8 cellular contexts compared by ENCODE assay signal in genomic region chr22:50306753-50307749, GRCh38. TPM values are rescaled to one million over a fixed set of nuclear protein-coding genes. Genes with fewer than 3 reads are reported as not detected.
DNase-seq lines count a peak whose midpoint lies in the region; ATAC-seq and TF ChIP-seq lines count a peak whose summit lies in the region.

A gene with protein sequence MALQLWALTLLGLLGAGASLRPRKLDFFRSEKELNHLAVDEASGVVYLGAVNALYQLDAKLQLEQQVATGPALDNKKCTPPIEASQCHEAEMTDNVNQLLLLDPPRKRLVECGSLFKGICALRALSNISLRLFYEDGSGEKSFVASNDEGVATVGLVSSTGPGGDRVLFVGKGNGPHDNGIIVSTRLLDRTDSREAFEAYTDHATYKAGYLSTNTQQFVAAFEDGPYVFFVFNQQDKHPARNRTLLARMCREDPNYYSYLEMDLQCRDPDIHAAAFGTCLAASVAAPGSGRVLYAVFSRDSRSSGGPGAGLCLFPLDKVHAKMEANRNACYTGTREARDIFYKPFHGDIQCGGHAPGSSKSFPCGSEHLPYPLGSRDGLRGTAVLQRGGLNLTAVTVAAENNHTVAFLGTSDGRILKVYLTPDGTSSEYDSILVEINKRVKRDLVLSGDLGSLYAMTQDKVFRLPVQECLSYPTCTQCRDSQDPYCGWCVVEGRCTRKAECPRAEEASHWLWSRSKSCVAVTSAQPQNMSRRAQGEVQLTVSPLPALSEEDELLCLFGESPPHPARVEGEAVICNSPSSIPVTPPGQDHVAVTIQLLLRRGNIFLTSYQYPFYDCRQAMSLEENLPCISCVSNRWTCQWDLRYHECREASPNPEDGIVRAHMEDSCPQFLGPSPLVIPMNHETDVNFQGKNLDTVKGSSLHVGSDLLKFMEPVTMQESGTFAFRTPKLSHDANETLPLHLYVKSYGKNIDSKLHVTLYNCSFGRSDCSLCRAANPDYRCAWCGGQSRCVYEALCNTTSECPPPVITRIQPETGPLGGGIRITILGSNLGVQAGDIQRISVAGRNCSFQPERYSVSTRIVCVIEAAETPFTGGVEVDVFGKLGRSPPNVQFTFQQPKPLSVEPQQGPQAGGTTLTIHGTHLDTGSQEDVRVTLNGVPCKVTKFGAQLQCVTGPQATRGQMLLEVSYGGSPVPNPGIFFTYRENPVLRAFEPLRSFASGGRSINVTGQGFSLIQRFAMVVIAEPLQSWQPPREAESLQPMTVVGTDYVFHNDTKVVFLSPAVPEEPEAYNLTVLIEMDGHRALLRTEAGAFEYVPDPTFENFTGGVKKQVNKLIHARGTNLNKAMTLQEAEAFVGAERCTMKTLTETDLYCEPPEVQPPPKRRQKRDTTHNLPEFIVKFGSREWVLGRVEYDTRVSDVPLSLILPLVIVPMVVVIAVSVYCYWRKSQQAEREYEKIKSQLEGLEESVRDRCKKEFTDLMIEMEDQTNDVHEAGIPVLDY (N-terminal part only) (minus strand): TSS chr22:50307646. CDS start chr22:50290584, 17,062 bp downstream.

- H3K4me3 Mint-ChIP-seq in activated T-cell treated with anti-CD3 and anti-CD28 coated beads, Interleukin-2, amount 50 U/mL, for 24 hours = no peak within 1 kb of the TSS
- peak within 1 kb of the TSS; percentile 59 to 80 (median 72) for H3K4me3 Mint-ChIP-seq in naive B cell

- peak within 1 kb of the TSS; percentile 80 for H3K4me3 ChIP-seq in fibroblast of villous mesenchyme (ENCODE audit: low read depth, low read length)

- H3K4me1 Mint-ChIP-seq in activated T-cell treated with anti-CD3 and anti-CD28 coated beads, Interleukin-2, amount 50 U/mL, for 24 hours (ENCODE audit: low read depth) = peaks cover 6% of the 10 kb centered on the region
- peaks cover 46 to 50% (median 46%) of the 10 kb centered on the region in 3 donors for H3K4me1 Mint-ChIP-seq in naive B cell

- no peaks in the 10 kb centered on the region for H3K36me3 Mint-ChIP-seq in activated T-cell treated with anti-CD3 and anti-CD28 coated beads, Interleukin-2, amount 50 U/mL, for 24 hours (ENCODE audit: low read depth)
- no peaks in the 10 kb centered on the region for H3K36me3 Mint-ChIP-seq in naive B cell

- peak; percentile 43 for ATAC-seq in HG02798 (IDR thresholded peaks at IDR 0.05; ENCODE audit: poor library complexity, unreplicated experiment)
- peak; percentile 24 to 27 for ATAC-seq in naive B cell (ENCODE audit: low read depth in 2 of 2)
- ATAC-seq in HG03571 (IDR thresholded peaks at IDR 0.05; ENCODE audit: unreplicated experiment) = no peak
- ATAC-seq in HG02763 (IDR thresholded peaks at IDR 0.05; ENCODE audit: unreplicated experiment) = no peak

- H3K27me3 Mint-ChIP-seq in activated T-cell treated with anti-CD3 and anti-CD28 coated beads, Interleukin-2, amount 50 U/mL, for 24 hours = peaks cover 35% of the 10 kb centered on the region
- peaks cover 6 to 28% (median 14%) of the 10 kb centered on the region in 3 donors for H3K27me3 Mint-ChIP-seq in naive B cell

- peak; percentile 82 for DNase-seq in EH (ENCODE audit: low read depth)
- DNase-seq in NCI-H69 (lab: John Stamatoyannopoulos, UW) = peak; percentile 96
- peak; percentile 58 for DNase-seq in activated T-cell treated with anti-CD3 and anti-CD28 coated beads, Interleukin-2, amount 50 U/mL, for 24 hours
- DNase-seq in fibroblast of villous mesenchyme (ENCODE audit: low read depth) = peak; percentile 81
- DNase-seq in naive B cell = no peak

- no peaks in the 10 kb centered on the region for H3K9me3 Mint-ChIP-seq in activated T-cell treated with anti-CD3 and anti-CD28 coated beads, Interleukin-2, amount 50 U/mL, for 24 hours
- no peaks in the 10 kb centered on the region for H3K9me3 Mint-ChIP-seq in naive B cell

- TF ChIP-seq CTCF in fibroblast of villous mesenchyme (IDR thresholded peaks at IDR 0.05; ENCODE audit: insufficient read depth, low read depth, low read length) = no peak

- H3K27ac Mint-ChIP-seq in activated T-cell treated with anti-CD3 and anti-CD28 coated beads, Interleukin-2, amount 50 U/mL, for 24 hours = no peak within 1 kb of the TSS
- peak within 1 kb of the TSS in 2 of 6 donors; percentile 12 to 82 for H3K27ac Mint-ChIP-seq in naive B cell

RNA-seq across cellular contexts. Expression of the gene that starts here (rescaled TPM):
- 148 and 168 TPM in 2 replicates for total RNA-seq in fibroblast of villous mesenchyme
- polyA plus RNA-seq in naive B cell (ENCODE audit: low read depth in 6 of 6) = 1 to 10 TPM in 2 of 6 donors, under 1 TPM in 3, not detected in 1; 0.46 to 1.1 (median 0.66) TPM

Comparison
In these comparisons a context has a peak if more than half of its experiments do, and no peak if none do; other contexts are left out.
1. ATAC-seq: peak in HG02798 (single experiment) and naive B cell (2 of 2); none in HG03571 (single experiment) and HG02763 (single experiment).